Comparison of ENCODE assay signal across 30 cellular contexts in the genomic region with DNA sequence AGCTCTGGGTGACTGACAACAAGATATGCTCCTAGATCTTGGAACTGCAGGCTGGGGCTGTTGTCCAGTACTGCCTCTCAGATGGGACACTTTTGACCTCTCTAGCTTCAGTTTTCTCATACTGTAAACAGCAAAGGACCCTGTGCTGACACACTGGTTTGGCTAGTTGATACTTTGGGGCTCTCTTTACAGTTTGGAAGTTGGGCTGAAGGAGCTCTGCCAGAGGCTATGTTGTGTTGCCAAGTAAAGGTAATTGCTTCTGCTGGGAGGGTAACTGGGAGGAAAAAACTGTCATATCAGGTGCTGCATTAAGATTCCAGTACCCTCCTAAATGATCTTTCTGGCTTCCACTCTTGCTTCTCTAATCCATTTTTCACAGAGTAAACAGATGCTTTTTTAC. TPM values are rescaled to one million over a fixed set of nuclear protein-coding genes. Genes with fewer than 3 reads are reported as not detected.
"Had no signal": no experiment of that assay in that cellular context is flagged by ENCODE, and none has a peak within 500 bp of the region (broad histone marks: within the 10 kb centered on the region; RNA-seq: fewer than 3 reads in every experiment).

No MANE protein-coding gene starts in this region.

- H3K9me3 Mint-ChIP-seq: natural killer cell; nephron progenitor cell; neural progenitor cell; stimulated activated effector memory CD8-positive, alpha-beta T cell treated with anti-CD3 and anti-CD28 coated beads, Interleukin-12 subunit alpha, Interleukin-12 subunit beta, amount 100 ng/mL, for 72 hours; stimulated activated naive CD8-positive, alpha-beta T cell treated with anti-CD3 and anti-CD28 coated beads, Interleukin-15, Interleukin-2, amounts not matched to agents 100 ng/mL and 50 ng/mL, for 24 hours had no signal

- H3K79me2 ChIP-seq: hepatocyte had no signal

- H3K27me3 Mint-ChIP-seq: naive B cell; stimulated activated naive CD8-positive, alpha-beta T cell treated with anti-CD3 and anti-CD28 coated beads, Interleukin-15, Interleukin-2, amounts not matched to agents 100 ng/mL and 50 ng/mL, for 24 hours had no signal

- ATAC-seq: natural killer cell; sciatic nerve; stimulated activated effector memory CD8-positive, alpha-beta T cell treated with anti-CD3 and anti-CD28 coated beads, Interleukin-12 subunit alpha, Interleukin-12 subunit beta, amount 100 ng/mL, for 72 hours had no signal

- H3K4me1 Mint-ChIP-seq: mesothelial cell of epicardium; naive B cell; natural killer cell; nephron progenitor cell; neural progenitor cell; stimulated activated effector memory CD8-positive, alpha-beta T cell treated with anti-CD3 and anti-CD28 coated beads, Interleukin-12 subunit alpha, Interleukin-12 subunit beta, amount 100 ng/mL, for 72 hours had no signal

- H2AFZ ChIP-seq: hepatocyte, neural progenitor cell had no signal

- DNase-seq: islet precursor cell; left ventricle myocardium inferior; mesendoderm; naive B cell; natural killer cell; nephron progenitor cell; occipital lobe; spleen; stimulated activated CD4-positive, alpha-beta T cell treated with anti-CD3 and anti-CD28 coated beads, Interleukin-4, amount 100 ng/mL, for 24 hours; stimulated activated naive CD4-positive, alpha-beta T cell; tibial artery; trophoblast cell; upper lobe of right lung had no signal

- H3K4me2 ChIP-seq: hepatocyte, neural progenitor cell had no signal

- H3K9ac ChIP-seq: neural progenitor cell had no signal

- H3K4me3 ChIP-seq: hepatocyte, left ventricle myocardium inferior, lung, neural progenitor cell, right atrium auricular region, skin epidermis, spleen, suprapubic skin, thoracic aorta, tibial artery, upper lobe of right lung had no signal

- H3K27ac ChIP-seq: hepatocyte, left ventricle myocardium inferior, neural progenitor cell, right atrium auricular region, skin epidermis, spleen, suprapubic skin, thoracic aorta, tibial artery, upper lobe of right lung had no signal

- H3K4me1 ChIP-seq: left ventricle myocardium inferior, right atrium auricular region, spleen, suprapubic skin, tibial artery, upper lobe of right lung had no signal

- H3K9me3 ChIP-seq: left ventricle myocardium inferior, neutrophil, right atrium auricular region, spleen, suprapubic skin, thoracic aorta, tibial artery, upper lobe of right lung had no signal

- H3K36me3 Mint-ChIP-seq: natural killer cell; neural progenitor cell; stimulated activated effector memory CD8-positive, alpha-beta T cell treated with anti-CD3 and anti-CD28 coated beads, Interleukin-12 subunit alpha, Interleukin-12 subunit beta, amount 100 ng/mL, for 72 hours had no signal

- H3K36me3 ChIP-seq: neural progenitor cell, neutrophil, right atrium auricular region, thoracic aorta, upper lobe of right lung had no signal

- FAIRE-seq: urothelium cell line had no signal

- H3K27me3 ChIP-seq: hepatocyte, neural progenitor cell, neutrophil, right atrium auricular region, spleen, suprapubic skin, tibial artery, upper lobe of right lung had no signal

- H3K4me3 Mint-ChIP-seq: mesothelial cell of epicardium; naive B cell; natural killer cell; nephron progenitor cell; neural progenitor cell; stimulated activated effector memory CD8-positive, alpha-beta T cell treated with anti-CD3 and anti-CD28 coated beads, Interleukin-12 subunit alpha, Interleukin-12 subunit beta, amount 100 ng/mL, for 72 hours; stimulated activated naive CD8-positive, alpha-beta T cell treated with anti-CD3 and anti-CD28 coated beads, Interleukin-15, Interleukin-2, amounts not matched to agents 100 ng/mL and 50 ng/mL, for 24 hours had no signal

- H3K27ac Mint-ChIP-seq: mesothelial cell of epicardium; natural killer cell; nephron progenitor cell; neural progenitor cell; progenitor cell of endocrine pancreas; stimulated activated effector memory CD8-positive, alpha-beta T cell treated with anti-CD3 and anti-CD28 coated beads, Interleukin-12 subunit alpha, Interleukin-12 subunit beta, amount 100 ng/mL, for 72 hours; stimulated activated naive CD8-positive, alpha-beta T cell treated with anti-CD3 and anti-CD28 coated beads, Interleukin-15, Interleukin-2, amounts not matched to agents 100 ng/mL and 50 ng/mL, for 24 hours had no signal

RNA-seq across cellular contexts. Expression of a gene that starts 54.0 kb away (rescaled TPM):
- total RNA-seq: left ventricle myocardium inferior, lower leg skin, natural killer cell, occipital lobe, osteocyte, right atrium auricular region, subcutaneous adipose tissue, thoracic aorta, upper lobe of right lung had no signal
